In genomic region chr2:110748489-110748867, GRCh38 we compare ENCODE assay signal across 9 cellular contexts. TPM values are rescaled to one million over a fixed set of nuclear protein-coding genes. Genes with fewer than 3 reads are reported as not detected.
A peak's percentile ranks its signal among the peaks of the same experiment; 100 is the strongest.
DNase-seq lines count a peak whose midpoint lies in the region; ATAC-seq and TF ChIP-seq lines count a peak whose summit lies in the region.
"Had no signal": no experiment of that assay in that cellular context is flagged by ENCODE, and none has a peak within 500 bp of the region (broad histone marks: within the 10 kb centered on the region; RNA-seq: fewer than 3 reads in every experiment).

No MANE protein-coding gene starts in this region.

- H4K91ac ChIP-seq in neuronal stem cell (ENCODE audit: low read depth, low read length, poor library complexity): no peak overlapping the region

- no peak overlapping the region for H4K8ac ChIP-seq in neuronal stem cell (ENCODE audit: low read depth, low read length)

- peak; percentile 24 for DNase-seq in NCI-H1694 (lab: John Stamatoyannopoulos, UW)
- DNase-seq in activated CD8-positive, alpha-beta T cell treated with anti-CD3 and anti-CD28 coated beads for 36 hours: peak; percentile 88
- no peak for DNase-seq in neuronal stem cell (ENCODE audit: low spot score)
- no peak for DNase-seq in heart left ventricle
- no peak for DNase-seq in effector CD8-positive, alpha-beta T cell (lab: John Stamatoyannopoulos, UW)
- DNase-seq in uterus: no peak

- no peak overlapping the region for H2BK120ac ChIP-seq in neuronal stem cell (ENCODE audit: low read depth, low read length)

- POLR2A ChIA-PET in activated CD8-positive, alpha-beta T cell treated with anti-CD3 and anti-CD28 coated beads for 36 hours (lab: Charles Lee): interaction anchor here (1.1 to 1.5 kb wide), 3 partner anchors 73 to 110 kb away, joined by 3 to 6 read pairs (median 4); no protein-coding TSS in a partner anchor

- CTCF ChIA-PET in activated CD8-positive, alpha-beta T cell treated with anti-CD3 and anti-CD28 coated beads for 36 hours (lab: Charles Lee): interaction anchor here (0.6 to 0.7 kb wide), 2 partner anchors 69 to 71 kb away, joined by 4 to 5 read pairs; partner anchors contain the start of gene BUB1

- H3K27me3 ChIP-seq in neuronal stem cell (ENCODE audit: control insufficient read depth in 3 of 3, insufficient read depth in 3 of 3, low read depth in 1 of 3, low read length in 3 of 3) (peaks cover 0 to 42% (median 0%) of the 10 kb centered on the region in 3 experiments), heart left ventricle (peaks cover 0 to 8% (median 0%) of the 10 kb centered on the region in 9 donors), uterus (no peaks in the 10 kb centered on the region)

- TF ChIP-seq POLR2A in heart left ventricle (IDR thresholded peaks at IDR 0.05) (no peak), uterus (IDR thresholded peaks at IDR 0.05) (no peak)

- H3K4me3 ChIP-seq in neuronal stem cell (ENCODE audit: low read length in 2 of 2) (no peak overlapping the region), heart left ventricle (no peak overlapping the region), uterus (no peak overlapping the region)

- no CpG with 5 or more reads among the region's 6 CpGs for WGBS in neuronal stem cell (ENCODE audit: extremely low coverage in 2 of 2, insufficient read length in 2 of 2, insufficient replicate concordance in 1 of 2), 2 donors
- WGBS in heart left ventricle, 4 donors: 59 to 69% (median 65%) methylated on average over 6 of the region's 6 CpGs

- H3K9me3 ChIP-seq in neuronal stem cell (replicated peaks in 1 of 2; ENCODE audit: control insufficient read depth in 2 of 2, insufficient read depth in 1 of 2, low read depth in 1 of 2, low read length in 2 of 2) (no peaks in the 10 kb centered on the region), heart left ventricle (no peaks in the 10 kb centered on the region), uterus (no peaks in the 10 kb centered on the region)

- H3K36me3 Mint-ChIP-seq in activated CD8-positive, alpha-beta T cell treated with anti-CD3 and anti-CD28 coated beads for 36 hours (ENCODE audit: low read depth): no peaks in the 10 kb centered on the region

- H3K27ac ChIP-seq in neuronal stem cell (replicated peaks; ENCODE audit: low read length) (peak overlapping the region; percentile 18), heart left ventricle (no peak overlapping the region), uterus (no peak overlapping the region)

- H3K36me3 ChIP-seq in neuronal stem cell (replicated peaks in 1 of 2; ENCODE audit: control insufficient read depth in 2 of 2, insufficient read depth in 2 of 2, low read length in 2 of 2): no peaks in the 10 kb centered on the region
- H3K36me3 ChIP-seq in heart left ventricle: no peaks in the 10 kb centered on the region
- no peaks in the 10 kb centered on the region for H3K36me3 ChIP-seq in uterus

- peaks cover 58% of the 10 kb centered on the region for H3K27me3 Mint-ChIP-seq in activated CD8-positive, alpha-beta T cell treated with anti-CD3 and anti-CD28 coated beads for 36 hours

- H3K27ac Mint-ChIP-seq in activated CD8-positive, alpha-beta T cell treated with anti-CD3 and anti-CD28 coated beads for 36 hours: peak overlapping the region; percentile 46

- H2AFZ ChIP-seq in neuronal stem cell (ENCODE audit: low read length): no peak overlapping the region

- no peaks in the 10 kb centered on the region for H3K79me1 ChIP-seq in neuronal stem cell (ENCODE audit: low read depth, low read length)

- no peak overlapping the region for H2BK12ac ChIP-seq in neuronal stem cell (ENCODE audit: low read length)

- no peak overlapping the region for H3K4ac ChIP-seq in neuronal stem cell (ENCODE audit: low read length)

- no peak overlapping the region for H2BK5ac ChIP-seq in neuronal stem cell (ENCODE audit: low read length)

- H3K18ac ChIP-seq in neuronal stem cell (ENCODE audit: low read length): no peak overlapping the region

- no peak overlapping the region for H3K9ac ChIP-seq in neuronal stem cell (ENCODE audit: low read depth, low read length, poor library complexity)

- intact Hi-C loops in activated CD8-positive, alpha-beta T cell treated with anti-CD3 and anti-CD28 coated beads for 36 hours (cut with micrococcal nuclease): loop anchor here (5.0 kb wide), 1 partner anchor 71 kb away; the partner anchor contains the start of gene BUB1
- intact Hi-C loops in heart left ventricle (cut with DNase I): no loop called here
- intact Hi-C loops in uterus (cut with DNase I; ENCODE audit: low total_unique reads): no loop called here

- H3K9me3 Mint-ChIP-seq in activated CD8-positive, alpha-beta T cell treated with anti-CD3 and anti-CD28 coated beads for 36 hours: no peaks in the 10 kb centered on the region

- ATAC-seq in GM18517 (IDR thresholded peaks at IDR 0.05; ENCODE audit: unreplicated experiment) (peak; percentile 99), HG02759 (IDR thresholded peaks at IDR 0.05; ENCODE audit: unreplicated experiment) (peak; percentile 96), heart left ventricle (no peak)
- ATAC-seq in activated CD8-positive, alpha-beta T cell treated with anti-CD3 and anti-CD28 coated beads for 36 hours: peak; percentile 95

- H3K14ac ChIP-seq in neuronal stem cell (ENCODE audit: low read length): no peak overlapping the region

- peaks cover 0 to 18% of the 10 kb centered on the region in 2 donors for H3K4me1 ChIP-seq in neuronal stem cell (ENCODE audit: control insufficient read depth in 2 of 2, insufficient read depth in 1 of 2, low read depth in 1 of 2, low read length in 2 of 2)
- no peaks in the 10 kb centered on the region for H3K4me1 ChIP-seq in heart left ventricle
- no peaks in the 10 kb centered on the region for H3K4me1 ChIP-seq in uterus

- no peak overlapping the region for H3K4me2 ChIP-seq in neuronal stem cell (ENCODE audit: insufficient read depth, low read length, poor library complexity, severe bottlenecking)

- no peak overlapping the region for H2BK15ac ChIP-seq in neuronal stem cell (ENCODE audit: low read length)

- no peak overlapping the region for H3K23ac ChIP-seq in neuronal stem cell (ENCODE audit: low read depth, low read length, poor library complexity)

- H3K4me1 Mint-ChIP-seq in activated CD8-positive, alpha-beta T cell treated with anti-CD3 and anti-CD28 coated beads for 36 hours (ENCODE audit: low read depth): peaks cover 21% of the 10 kb centered on the region

- H2AK5ac ChIP-seq in neuronal stem cell (ENCODE audit: low read depth, low read length): no peak overlapping the region

- H3K4me3 Mint-ChIP-seq in activated CD8-positive, alpha-beta T cell treated with anti-CD3 and anti-CD28 coated beads for 36 hours: peak overlapping the region; percentile 37

- no peak for TF ChIP-seq CTCF in activated CD8-positive, alpha-beta T cell treated with anti-CD3 and anti-CD28 coated beads for 36 hours (IDR thresholded peaks at IDR 0.05)
- TF ChIP-seq CTCF in heart left ventricle (IDR thresholded peaks at IDR 0.05): no peak
- TF ChIP-seq CTCF in uterus (IDR thresholded peaks at IDR 0.05): no peak

RNA-seq across cellular contexts. Expression of gene ACOXL, which starts 16.1 kb away (rescaled TPM):
- under 1 TPM; 0.14 to 0.56 TPM for total RNA-seq in activated CD8-positive, alpha-beta T cell treated with anti-CD3 and anti-CD28 coated beads for 36 hours
- 1.6 TPM for polyA plus RNA-seq in neuronal stem cell (2013, experiment 1 of 2)
- 1.3 TPM for polyA plus RNA-seq in neuronal stem cell (2013, experiment 2 of 2)
- total RNA-seq in heart left ventricle: under 1 TPM in 1 of 9 donors, not detected in 8; 0.25 TPM
- polyA plus RNA-seq in heart left ventricle: not detected
- under 1 TPM in 2 of 4 donors, not detected in 2; 0.18 to 0.41 TPM for total RNA-seq in uterus
- total RNA-seq: SK-MEL-5 had no signal

Comparison
In these comparisons a context has a peak if more than half of its experiments do, and no peak if none do; other contexts are left out.
1. ATAC-seq: peak in GM18517 (single experiment), HG02759 (single experiment) and activated CD8-positive, alpha-beta T cell treated with anti-CD3 and anti-CD28 coated beads for 36 hours (single experiment); none in heart left ventricle (0 of 4).
2. DNase-seq: peak in NCI-H1694 (single experiment) and activated CD8-positive, alpha-beta T cell treated with anti-CD3 and anti-CD28 coated beads for 36 hours (single experiment); none in neuronal stem cell (single experiment), heart left ventricle (0 of 5), effector CD8-positive, alpha-beta T cell (single experiment) and uterus (0 of 2).